ENCODE assay signal across 27 cellular contexts in the genomic region with DNA sequence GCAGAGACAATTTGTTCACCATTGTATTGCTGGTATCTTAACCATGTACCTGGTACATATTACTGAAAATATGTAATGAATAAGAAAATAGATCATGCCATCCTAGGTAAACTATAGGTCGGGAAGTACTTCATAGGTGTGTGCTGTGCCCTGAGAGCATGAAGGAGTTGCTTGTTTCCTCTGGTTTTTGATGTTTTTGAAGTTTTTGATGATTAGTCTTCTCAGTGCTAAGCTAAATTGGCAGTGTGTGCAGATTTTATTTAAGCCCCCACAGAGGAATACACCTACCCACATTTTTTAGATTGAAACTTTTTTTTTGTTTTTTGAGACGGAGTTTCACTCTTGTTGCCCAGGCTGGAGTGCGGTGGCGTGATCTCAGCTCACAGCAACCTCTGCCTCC.
"Had no signal": no experiment of that assay in that cellular context is flagged by ENCODE, and none has a peak within 500 bp of the region (broad histone marks: within the 10 kb centered on the region; RNA-seq: fewer than 3 reads in every experiment).

No MANE protein-coding gene starts in this region.

- H3K27ac ChIP-seq: colonic mucosa, esophagus muscularis mucosa, foreskin keratinocyte, gastroesophageal sphincter, heart left ventricle, hepatocyte, neural progenitor cell, parathyroid adenoma, prostate gland, right atrium auricular region, suprapubic skin, transverse colon, vagina had no signal

- H3K4me1 ChIP-seq: colonic mucosa, foreskin keratinocyte, neural progenitor cell, parathyroid adenoma, prostate gland had no signal

- H3K4me1 Mint-ChIP-seq: neural progenitor cell had no signal

- H3K36me3 ChIP-seq: colonic mucosa, esophagus muscularis mucosa, gastroesophageal sphincter, heart left ventricle, neural progenitor cell, prostate gland, right atrium auricular region, suprapubic skin, transverse colon, vagina had no signal

- H3K27me3 Mint-ChIP-seq: dendritic cell treated with granulocyte-macrophage colony-stimulating factor and Interleukin-4, amounts not matched to agents 40 ng/mL and 50 ng/mL, for 4 days; memory B cell; stimulated activated naive CD8-positive, alpha-beta T cell treated with anti-CD3 and anti-CD28 coated beads, Interleukin-15, Interleukin-2, amounts not matched to agents 100 ng/mL and 50 ng/mL, for 24 hours had no signal

- ATAC-seq: foreskin keratinocyte, gastroesophageal sphincter, heart left ventricle, left lobe of liver, sciatic nerve had no signal

- H3K9me3 ChIP-seq: colonic mucosa, esophagus muscularis mucosa, gastroesophageal sphincter, heart left ventricle, prostate gland, right atrium auricular region, suprapubic skin, transverse colon, vagina had no signal

- H3K4me3 ChIP-seq: colonic mucosa, esophagus muscularis mucosa, gastroesophageal sphincter, heart left ventricle, hepatocyte, lung, neural progenitor cell, prostate gland, right atrium auricular region, smooth muscle cell, suprapubic skin, transverse colon, vagina had no signal

- H3K27ac Mint-ChIP-seq: dendritic cell treated with granulocyte-macrophage colony-stimulating factor and Interleukin-4, amounts not matched to agents 40 ng/mL and 50 ng/mL, for 4 days; memory B cell; nephron; neural progenitor cell; stimulated activated naive CD8-positive, alpha-beta T cell treated with anti-CD3 and anti-CD28 coated beads, Interleukin-15, Interleukin-2, amounts not matched to agents 100 ng/mL and 50 ng/mL, for 24 hours had no signal

- H3K4me3 Mint-ChIP-seq: dendritic cell treated with granulocyte-macrophage colony-stimulating factor and Interleukin-4, amounts not matched to agents 40 ng/mL and 50 ng/mL, for 4 days; memory B cell; nephron; neural progenitor cell; stimulated activated naive CD8-positive, alpha-beta T cell treated with anti-CD3 and anti-CD28 coated beads, Interleukin-15, Interleukin-2, amounts not matched to agents 100 ng/mL and 50 ng/mL, for 24 hours had no signal

- H3K9me3 Mint-ChIP-seq: dendritic cell treated with granulocyte-macrophage colony-stimulating factor and Interleukin-4, amounts not matched to agents 40 ng/mL and 50 ng/mL, for 4 days; memory B cell; nephron; neural progenitor cell; stimulated activated naive CD8-positive, alpha-beta T cell treated with anti-CD3 and anti-CD28 coated beads, Interleukin-15, Interleukin-2, amounts not matched to agents 100 ng/mL and 50 ng/mL, for 24 hours had no signal

- DNase-seq: colonic mucosa; effector memory CD4-positive, alpha-beta T cell; foreskin keratinocyte; heart left ventricle; kidney; stimulated activated CD4-positive, alpha-beta T cell treated with anti-CD3 and anti-CD28 coated beads, Interleukin-12 subunit alpha, Interleukin-12 subunit beta, amount 100 ng/mL, for 4 hours; stimulated activated CD4-positive, alpha-beta T cell treated with anti-CD3 and anti-CD28 coated beads, Interleukin-1b, Interleukin-23, amount 100 ng/mL, for 48 hours; stimulated activated CD4-positive, alpha-beta T cell treated with anti-CD3 and anti-CD28 coated beads, Interleukin-4, amount 100 ng/mL, for 1 hour; stimulated activated CD8-positive, alpha-beta memory T cell treated with anti-CD3 and anti-CD28 coated beads, Interleukin-4, amount 100 ng/mL, for 48 hours; transverse colon had no signal

- H3K27me3 ChIP-seq: colonic mucosa, esophagus muscularis mucosa, foreskin keratinocyte, gastroesophageal sphincter, heart left ventricle, hepatocyte, neural progenitor cell, right atrium auricular region, suprapubic skin, transverse colon, vagina had no signal
